ENCODE assay signal across 9 cellular contexts in the genomic region with DNA sequence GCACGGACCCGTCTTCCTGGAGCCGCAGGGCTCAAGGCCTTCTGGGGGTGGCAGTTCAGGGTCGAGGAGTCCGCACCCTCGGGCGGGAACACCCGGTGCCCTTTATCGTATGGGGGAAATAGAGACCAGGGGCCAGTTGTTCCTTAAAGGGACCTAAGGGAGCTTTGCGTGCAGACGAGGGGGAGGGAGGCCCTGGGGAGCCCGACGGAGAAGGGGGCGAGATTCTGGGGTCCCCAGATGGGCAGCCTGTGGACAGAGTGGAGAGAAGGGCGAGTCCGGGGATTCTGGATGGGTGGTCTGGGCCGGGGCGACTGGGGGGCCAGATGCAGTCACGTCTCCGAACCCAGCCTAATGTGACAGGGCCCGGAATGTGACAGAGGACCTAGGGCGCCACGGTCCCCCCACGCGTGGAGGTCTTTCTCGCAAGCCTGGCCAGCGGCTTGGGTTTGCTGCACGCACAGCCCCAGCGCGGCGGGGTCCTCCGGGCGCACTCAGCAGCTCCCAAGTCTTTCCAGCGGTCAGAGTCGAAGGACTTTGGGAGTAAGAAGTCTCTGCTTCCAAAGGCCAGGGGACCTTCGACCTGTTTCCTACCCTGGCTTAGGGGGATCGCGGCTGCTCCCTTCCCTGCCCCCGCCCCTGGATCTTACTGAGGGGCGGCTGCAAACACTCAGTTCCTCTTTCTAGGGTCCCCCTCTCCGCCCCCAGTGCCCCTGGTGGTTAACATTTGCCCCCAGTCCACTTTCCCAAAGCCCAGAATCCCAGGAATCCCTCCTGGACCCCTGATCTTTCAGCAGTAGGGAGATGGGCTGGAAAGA. TPM values are rescaled to one million over a fixed set of nuclear protein-coding genes. Genes with fewer than 3 reads are reported as not detected.
DNase-seq lines count a peak whose midpoint lies in the region; ATAC-seq, FAIRE-seq and TF ChIP-seq lines count a peak whose summit lies in the region.
"Had no signal": no experiment of that assay in that cellular context is flagged by ENCODE, and none has a peak within 500 bp of the region (broad histone marks: within the 10 kb centered on the region; RNA-seq: fewer than 3 reads in every experiment).

No MANE protein-coding gene starts in this region.

- TF ChIP-seq POLR2A in right lobe of liver (IDR thresholded peaks at IDR 0.05), result no peak

- H3K9me3 ChIP-seq in SK-N-SH (no peaks in the 10 kb centered on the region), mammary epithelial cell (replicated peaks; ENCODE audit: insufficient read depth, low read length) (no peaks in the 10 kb centered on the region), right lobe of liver (no peaks in the 10 kb centered on the region), thymus (ENCODE audit: control insufficient read depth) (no peaks in the 10 kb centered on the region)

- CTCF ChIA-PET in SK-N-SH (lab: Yijun Ruan, JAX), result interaction anchor here (0.9 to 1.8 kb wide), 3 partner anchors 10 to 281 kb away, joined by 3 to 5 read pairs (median 4); no protein-coding TSS in a partner anchor
- CTCF ChIA-PET in mammary epithelial cell (lab: Charles Lee; ENCODE audit: low non-redundant PET), result no interaction called here

- in situ Hi-C loops in mammary epithelial cell (cut with MboI; ENCODE audit: low sequenced_read_pairs in 2 of 2), result no loop called here

- BruUV-seq in mammary epithelial cell (replicated peaks; lab: Mats Ljungman, UMichigan), result no TSS peak

- H3K27me3 ChIP-seq in SK-N-SH (ENCODE audit: insufficient read depth) (no peaks in the 10 kb centered on the region), mammary epithelial cell (ENCODE audit: insufficient read depth, low read length) (no peaks in the 10 kb centered on the region), right lobe of liver (no peaks in the 10 kb centered on the region), thymus (ENCODE audit: control insufficient read depth, insufficient read depth) (peaks cover 25% of the 10 kb centered on the region)

- H3K79me2 ChIP-seq in SK-N-SH (ENCODE audit: insufficient read depth) (no peaks in the 10 kb centered on the region), mammary epithelial cell (ENCODE audit: insufficient read depth, low read length) (no peaks in the 10 kb centered on the region)

- intact Hi-C loops in mammary epithelial cell (cut with micrococcal nuclease), result no loop called here
- intact Hi-C loops in right lobe of liver (cut with DNase I), result no loop called here

- H3K4me3 ChIP-seq in SK-N-SH (ENCODE audit: low read depth in 2 of 2, low read length in 1 of 2) (peak overlapping the region in 1 of 2 experiments; percentile 39; a peak in 2 of 4 replicates), mammary epithelial cell (replicated peaks in 1 of 3; ENCODE audit: insufficient read depth in 1 of 3, low read depth in 2 of 3, low read length in 3 of 3) (peak overlapping the region in 2 of 3 experiments; percentile 28 to 45), right lobe of liver (peak overlapping the region; percentile 42 to 59 (median 47)), thymus (ENCODE audit: low read length) (peak overlapping the region; percentile 50)

- FAIRE-seq in RCC 7860 (lab: Jason Lieb, UNC), result no peak

- TF ChIP-seq RAD21 in SK-N-SH (IDR thresholded peaks at IDR 0.05; ENCODE audit: low read length), result no peak

- ATAC-seq in SK-N-SH treated with all-trans-retinoic acid at 6 μM for 48 hours (no peak), right lobe of liver (no peak), HG03159 (IDR thresholded peaks at IDR 0.05; ENCODE audit: unreplicated experiment) (no peak)

- no peaks in the 10 kb centered on the region for H3K9me2 ChIP-seq in SK-N-SH

- H3K4me2 ChIP-seq in SK-N-SH (peak overlapping the region; percentile 67), mammary epithelial cell (ENCODE audit: insufficient read depth, low read depth, low read length) (peak overlapping the region; percentile 92)

- POLR2A ChIA-PET in SK-N-SH (lab: Yijun Ruan, JAX), result no interaction called here

- H3K4me1 ChIP-seq in SK-N-SH (ENCODE audit: control insufficient read depth in 1 of 2, insufficient read depth in 2 of 2, low read depth in 1 of 2, low read length in 1 of 2) (peaks cover 0 to 14% of the 10 kb centered on the region in 2 experiments; a peak in 1 of 4 replicates), mammary epithelial cell (ENCODE audit: insufficient read depth, low read length) (peaks cover 10% of the 10 kb centered on the region), right lobe of liver (peaks cover 0 to 13% (median 0%) of the 10 kb centered on the region in 4 donors), thymus (ENCODE audit: control insufficient read depth, insufficient read depth, low read length) (peaks cover 5% of the 10 kb centered on the region)

- peak overlapping the region; percentile 46; the same call in 1 of the 2 replicates for H2AFZ ChIP-seq in SK-N-SH (ENCODE audit: low read depth)
- peak overlapping the region; percentile 77 for H2AFZ ChIP-seq in mammary epithelial cell (ENCODE audit: low read depth, low read length)

- no peak for DNase-seq in SK-N-SH
- no peak for DNase-seq in mammary epithelial cell
- DNase-seq in right lobe of liver, result no peak
- DNase-seq in RCC 7860 (ENCODE audit: low spot score), result no peak
- DNase-seq in cortex of kidney (lab: John Stamatoyannopoulos, UW), result no peak
- DNase-seq: stimulated activated naive CD4-positive, alpha-beta T cell had no signal

- TF ChIP-seq EP300 in SK-N-SH (IDR thresholded peaks at IDR 0.05; ENCODE audit: borderline replicate concordance in 1 of 2, low read depth in 1 of 2, low read length in 1 of 2), result no peak

- H3K36me3 ChIP-seq in SK-N-SH (replicated peaks in 1 of 2; ENCODE audit: control insufficient read depth in 1 of 2, insufficient read depth in 2 of 2, low read length in 1 of 2) (no peaks in the 10 kb centered on the region), mammary epithelial cell (ENCODE audit: insufficient read depth, low read length) (no peaks in the 10 kb centered on the region), right lobe of liver (no peaks in the 10 kb centered on the region), thymus (ENCODE audit: control insufficient read depth, insufficient read depth) (no peaks in the 10 kb centered on the region)

- TF ChIP-seq CTCF in SK-N-SH (IDR thresholded peaks at IDR 0.05) (no peak), mammary epithelial cell (conservative IDR thresholded peaks at IDR 0.05 in 1 of 2, IDR thresholded peaks at IDR 0.05 in 1 of 2; ENCODE audit: extremely low read depth in 1 of 2, insufficient read depth in 1 of 2, low read depth in 1 of 2, low read length in 2 of 2) (no peak), right lobe of liver (IDR thresholded peaks at IDR 0.05) (no peak)

- dilution Hi-C loops in mammary epithelial cell (cut with HindIII; ENCODE audit: low sequenced_read_pairs), result no loop called here

- H3K27ac ChIP-seq in SK-N-SH (ENCODE audit: low read depth in 2 of 2, low read length in 1 of 2), result no peak overlapping the region
- no peak overlapping the region for H3K27ac ChIP-seq in mammary epithelial cell (ENCODE audit: insufficient read depth, low read depth, low read length)
- no peak overlapping the region for H3K27ac ChIP-seq in right lobe of liver
- no peak overlapping the region for H3K27ac ChIP-seq in thymus (ENCODE audit: low read depth)

- H3F3A ChIP-seq in SK-N-SH (replicated peaks; ENCODE audit: insufficient read depth), result no peaks in the 10 kb centered on the region

- 68% methylated on average over 38 of the region's 41 CpGs for WGBS in SK-N-SH (ENCODE audit: low lambda C conversion rate)
- 68% methylated on average over 13 of the region's 41 CpGs for WGBS in mammary epithelial cell (ENCODE audit: low coverage, missing lambda C conversion rate)
- WGBS in right lobe of liver (ENCODE audit: insufficient coverage, low coverage, low lambda C conversion rate, missing lambda C conversion rate), result 4% methylated on average over 10 of the region's 41 CpGs
- 27% methylated on average over 41 of the region's 41 CpGs for WGBS in thymus

- no peaks in the 10 kb centered on the region for H4K20me1 ChIP-seq in SK-N-SH (ENCODE audit: insufficient read depth)
- no peaks in the 10 kb centered on the region for H4K20me1 ChIP-seq in mammary epithelial cell (ENCODE audit: insufficient read depth, low read length)

- H3K9ac ChIP-seq in SK-N-SH (no peak overlapping the region), mammary epithelial cell (ENCODE audit: insufficient read depth, low read length) (no peak overlapping the region)

TF ChIP-seq in SK-N-SH, 30 proteins besides CTCF, POLR2A, EP300 and RAD21 (continues in another document):
- TF ChIP-seq TCF12 (IDR thresholded peaks at IDR 0.05), result no peak
- no peak for TF ChIP-seq GABPA (IDR thresholded peaks at IDR 0.05; ENCODE audit: low read depth)
- TF ChIP-seq RCOR1 (IDR thresholded peaks at IDR 0.05; ENCODE audit: low read length), result no peak

RNA-seq across cellular contexts. Expression of a gene that starts 0.5 kb away (rescaled TPM):
- 1.7 and 2.1 TPM in 2 replicates for polyA plus RNA-seq in SK-N-SH (2012; rRNA removed)
- polyA plus RNA-seq in SK-N-SH (2012; cell fraction: cytosol; rRNA removed), result 1.0 and 1.2 TPM in 2 replicates
- polyA plus RNA-seq in SK-N-SH (2012; cell fraction: nucleus; rRNA removed), result 6.8 and 7.7 TPM in 2 replicates
- under 1 TPM; 0.19 to 0.33 TPM for total RNA-seq in mammary epithelial cell
- polyA plus RNA-seq in mammary epithelial cell, result 0.65 TPM
- polyA minus RNA-seq in mammary epithelial cell, result not detected
- total RNA-seq in right lobe of liver, result 1 to 10 TPM in 4 of 6 experiments, under 1 TPM in 2; 0.58 to 4.8 (median 1.7) TPM
- polyA plus RNA-seq in thymus, result 3.1 TPM

RNA-seq across cellular contexts. Expression of a gene that starts 33.4 kb away (rescaled TPM):
- polyA plus RNA-seq in SK-N-SH (2012; rRNA removed), result 13.0 and 17.5 TPM in 2 replicates
- polyA plus RNA-seq in SK-N-SH (2012; cell fraction: cytosol; rRNA removed), result 7.8 and 12.2 TPM in 2 replicates
- polyA plus RNA-seq in SK-N-SH (2012; cell fraction: nucleus; rRNA removed), result 15.3 and 16.2 TPM in 2 replicates
- 10 to 100 TPM; 26.5 to 35.1 TPM for total RNA-seq in mammary epithelial cell
- 20.1 TPM for polyA plus RNA-seq in mammary epithelial cell
- polyA minus RNA-seq in mammary epithelial cell, result 62.6 TPM
- 10 to 100 TPM; 22.7 to 42.5 (median 25.0) TPM for total RNA-seq in right lobe of liver
- 16.0 TPM for polyA plus RNA-seq in thymus

RNA-seq across cellular contexts. Expression of a gene that starts 38.8 kb away (rescaled TPM):
- polyA plus RNA-seq in SK-N-SH (2012; rRNA removed) (6.6 and 7.5 TPM in 2 replicates), mammary epithelial cell (1.6 TPM), thymus (12.1 TPM)
- 6.2 and 6.9 TPM in 2 replicates for polyA plus RNA-seq in SK-N-SH (2012; cell fraction: cytosol; rRNA removed)
- polyA plus RNA-seq in SK-N-SH (2012; cell fraction: nucleus; rRNA removed), result 4.0 and 4.2 TPM in 2 replicates
- total RNA-seq in mammary epithelial cell (1 to 10 TPM; 1.8 to 2.5 TPM), right lobe of liver (1 to 10 TPM; 3.2 to 8.9 (median 4.6) TPM)
- polyA minus RNA-seq in mammary epithelial cell, result 8.8 TPM
